Comparison of ENCODE assay signal across 1 cellular context in genomic region chr1:56432561-56432971, GRCh38.
TF ChIP-seq lines count a peak whose summit lies in the region.

No MANE protein-coding gene starts in this region.

TF ChIP-seq in HepG2, 621 proteins besides CTCF, POLR2A, EP300 and RAD21 (continued from another document):
- TF ChIP-seq ZNF574 (CRISPR knock-in tag; IDR thresholded peaks at IDR 0.05) (no peak), DR1 (CRISPR knock-in tag; IDR thresholded peaks at IDR 0.05) (no peak), ZNF44 (CRISPR knock-in tag; IDR thresholded peaks at IDR 0.05) (no peak), ZNF670 (CRISPR knock-in tag; IDR thresholded peaks at IDR 0.05; ENCODE audit: borderline replicate concordance) (no peak), ZNF550 (CRISPR knock-in tag; IDR thresholded peaks at IDR 0.05; ENCODE audit: borderline replicate concordance) (no peak), PPARG (CRISPR knock-in tag; conservative IDR thresholded peaks at IDR 0.05) (peak; percentile 68), TEAD3 (CRISPR knock-in tag; optimal IDR thresholded peaks at IDR 0.05; ENCODE audit: borderline replicate concordance) (peak; percentile 48)
- TF ChIP-seq, protein P1, sequence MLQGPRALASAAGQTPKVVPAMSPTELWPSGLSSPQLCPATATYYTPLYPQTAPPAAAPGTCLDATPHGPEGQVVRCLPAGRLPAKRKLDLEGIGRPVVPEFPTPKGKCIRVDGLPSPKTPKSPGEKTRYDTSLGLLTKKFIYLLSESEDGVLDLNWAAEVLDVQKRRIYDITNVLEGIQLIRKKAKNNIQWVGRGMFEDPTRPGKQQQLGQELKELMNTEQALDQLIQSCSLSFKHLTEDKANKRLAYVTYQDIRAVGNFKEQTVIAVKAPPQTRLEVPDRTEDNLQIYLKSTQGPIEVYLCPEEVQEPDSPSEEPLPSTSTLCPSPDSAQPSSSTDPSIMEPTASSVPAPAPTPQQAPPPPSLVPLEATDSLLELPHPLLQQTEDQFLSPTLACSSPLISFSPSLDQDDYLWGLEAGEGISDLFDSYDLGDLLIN (CRISPR knock-in tag; IDR thresholded peaks at IDR 0.05; ENCODE audit: borderline replicate concordance): no peak
- TF ChIP-seq, protein P2, sequence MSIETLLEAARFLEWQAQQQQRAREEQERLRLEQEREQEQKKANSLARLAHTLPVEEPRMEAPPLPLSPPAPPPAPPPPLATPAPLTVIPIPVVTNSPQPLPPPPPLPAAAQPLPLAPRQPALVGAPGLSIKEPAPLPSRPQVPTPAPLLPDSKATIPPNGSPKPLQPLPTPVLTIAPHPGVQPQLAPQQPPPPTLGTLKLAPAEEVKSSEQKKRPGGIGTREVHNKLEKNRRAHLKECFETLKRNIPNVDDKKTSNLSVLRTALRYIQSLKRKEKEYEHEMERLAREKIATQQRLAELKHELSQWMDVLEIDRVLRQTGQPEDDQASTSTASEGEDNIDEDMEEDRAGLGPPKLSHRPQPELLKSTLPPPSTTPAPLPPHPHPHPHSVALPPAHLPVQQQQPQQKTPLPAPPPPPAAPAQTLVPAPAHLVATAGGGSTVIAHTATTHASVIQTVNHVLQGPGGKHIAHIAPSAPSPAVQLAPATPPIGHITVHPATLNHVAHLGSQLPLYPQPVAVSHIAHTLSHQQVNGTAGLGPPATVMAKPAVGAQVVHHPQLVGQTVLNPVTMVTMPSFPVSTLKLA (IDR thresholded peaks at IDR 0.05): no peak
